Comparison of ENCODE assay signal across 25 cellular contexts in the genomic region with DNA sequence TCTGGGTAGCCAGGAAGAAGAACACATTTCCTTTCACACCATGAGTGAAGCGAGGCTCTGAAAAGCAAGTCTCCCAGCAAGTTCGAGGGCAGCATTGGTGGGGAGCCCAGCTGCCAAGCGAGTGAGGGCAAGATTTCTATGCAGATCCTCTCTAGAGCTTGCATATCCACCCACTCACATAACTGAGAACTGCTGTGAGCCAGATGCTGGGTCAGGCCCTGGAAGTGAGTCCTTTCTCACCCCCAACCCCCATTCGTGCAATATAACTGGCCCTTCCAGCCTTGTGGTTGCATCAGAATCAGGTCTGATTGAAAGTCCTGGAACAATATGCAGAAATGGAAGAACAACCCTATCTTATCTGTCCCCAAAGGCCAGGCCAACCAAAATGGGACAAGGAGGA.
DNase-seq lines count a peak whose midpoint lies in the region; ATAC-seq and TF ChIP-seq lines count a peak whose summit lies in the region.
"Had no signal": no experiment of that assay in that cellular context is flagged by ENCODE, and none has a peak within 500 bp of the region (broad histone marks: within the 10 kb centered on the region; RNA-seq: fewer than 3 reads in every experiment).

No MANE protein-coding gene starts in this region.

- H3K4me3 ChIP-seq in GM23248 (no peak overlapping the region), coronary artery (no peak overlapping the region), sigmoid colon (no peak overlapping the region)

- H3K9me2 ChIP-seq in GM23248 (ENCODE audit: insufficient read depth), result no peaks in the 10 kb centered on the region

- H2AFZ ChIP-seq in GM23248, result no peak overlapping the region

- no peak for TF ChIP-seq POLR2A in sigmoid colon (IDR thresholded peaks at IDR 0.05)

- H3F3A ChIP-seq in GM23248 (ENCODE audit: insufficient read depth), result no peaks in the 10 kb centered on the region

- TF ChIP-seq CTCF in coronary artery (IDR thresholded peaks at IDR 0.05) (no peak), sigmoid colon (IDR thresholded peaks at IDR 0.05) (no peak)

- H3K27ac ChIP-seq in GM23248 (no peak overlapping the region), coronary artery (no peak overlapping the region), sigmoid colon (no peak overlapping the region)
- H3K27ac ChIP-seq: 22Rv1, C4-2B had no signal

- H3K4me1 ChIP-seq in GM23248 (ENCODE audit: insufficient read depth), result no peaks in the 10 kb centered on the region
- H3K4me1 ChIP-seq in sigmoid colon, result no peaks in the 10 kb centered on the region

- DNase-seq in AG08395 (ENCODE audit: low spot score) (peak; percentile 18), GM23248 (peak; percentile 42), coronary artery (ENCODE audit: low spot score) (peak; percentile 50), sigmoid colon (peak; percentile 17), A172 (ENCODE audit: low spot score) (no peak), posterior cingulate gyrus (no peak)
- no peak for DNase-seq in stimulated activated CD4-positive, alpha-beta T cell treated with anti-CD3 and anti-CD28 coated beads, Interleukin-12 subunit alpha, Interleukin-12 subunit beta, amount 100 ng/mL, for 4 hours
- DNase-seq: ACHN; CD8-positive, alpha-beta T cell; DMS 273 treated with DMSO at 0.1 percent for 48 hours; DMS79; EL; GDM1; KBM-7; NCI-H1105 treated with DMSO at 0.1 percent for 48 hours; NCI-H146; NCI-H2029; NCI-H446; NCI-H524 treated with DMSO at 0.1 percent for 48 hours; NCI-H774 had no signal

- no peak for TF ChIP-seq EP300 in sigmoid colon (IDR thresholded peaks at IDR 0.05)

- H3K79me2 ChIP-seq in GM23248 (ENCODE audit: insufficient read depth), result no peaks in the 10 kb centered on the region

- intact Hi-C loops in sigmoid colon (cut with DNase I) (no loop called here), posterior cingulate gyrus (cut with DNase I) (no loop called here)

- H3K27me3 ChIP-seq in GM23248 (replicated peaks; ENCODE audit: insufficient read depth), result no peaks in the 10 kb centered on the region; the same call in 1 of the 2 replicates
- no peaks in the 10 kb centered on the region for H3K27me3 ChIP-seq in sigmoid colon

- in situ Hi-C loops in GM23248 (cut with MboI), result no loop called here

- H3K4me2 ChIP-seq in GM23248 (ENCODE audit: unreplicated experiment), result no peak overlapping the region

- WGBS in GM23248 (ENCODE audit: low coverage in 1 of 2, low lambda C conversion rate in 2 of 2, missing lambda C conversion rate in 2 of 2), 2 experiments, result 28 to 30% methylated on average over 4 of the region's 4 CpGs
- 75 to 89% methylated on average over 4 of the region's 4 CpGs for WGBS in sigmoid colon, 2 donors

- H3K9me3 ChIP-seq in GM23248 (ENCODE audit: low read depth) (no peaks in the 10 kb centered on the region), sigmoid colon (no peaks in the 10 kb centered on the region)

- ATAC-seq in GM19023 (IDR thresholded peaks at IDR 0.05; ENCODE audit: unreplicated experiment), result no peak
- ATAC-seq: CD8-positive, alpha-beta T cell; HCT116; SK-N-SH treated with all-trans-retinoic acid at 6 μM for 48 hours had no signal

- H3K36me3 ChIP-seq in GM23248 (ENCODE audit: low read depth) (no peaks in the 10 kb centered on the region), sigmoid colon (no peaks in the 10 kb centered on the region)

- H4K20me1 ChIP-seq in GM23248 (ENCODE audit: insufficient read depth), result no peaks in the 10 kb centered on the region

- H3K9ac ChIP-seq in GM23248, result no peak overlapping the region

Comparison
In these comparisons a context has a peak if more than half of its experiments do, and no peak if none do; other contexts are left out.
1. DNase-seq: peak in AG08395 (single experiment), GM23248 (single experiment), coronary artery (single experiment) and sigmoid colon (single experiment); none in A172 (single experiment), stimulated activated CD4-positive, alpha-beta T cell treated with anti-CD3 and anti-CD28 coated beads, Interleukin-12 subunit alpha, Interleukin-12 subunit beta, amount 100 ng/mL, for 4 hours (single experiment) and posterior cingulate gyrus (0 of 10).